Comparison of ENCODE assay signal across 1 cellular context in genomic region chr11:111540114-111540920, GRCh38.
TF ChIP-seq lines count a peak whose summit lies in the region.

Gene LAYN (plus strand): TSS chr11:111540720. CDS start chr11:111540844, 124 bp downstream.

TF ChIP-seq in endothelial cell of umbilical vein, 7 proteins besides CTCF, POLR2A, EP300 and RAD21 (continued from another document):
- TF ChIP-seq FOS (IDR thresholded peaks at IDR 0.05; ENCODE audit: borderline replicate concordance, insufficient read depth, low read length) (no peak), POLR2AphosphoS5 (IDR thresholded peaks at IDR 0.05; ENCODE audit: insufficient read depth, low read depth, low read length) (no peak), GATA2 (IDR thresholded peaks at IDR 0.05; ENCODE audit: insufficient read depth, insufficient read length, low read depth, low read length) (no peak)
- TF ChIP-seq, protein P1, sequence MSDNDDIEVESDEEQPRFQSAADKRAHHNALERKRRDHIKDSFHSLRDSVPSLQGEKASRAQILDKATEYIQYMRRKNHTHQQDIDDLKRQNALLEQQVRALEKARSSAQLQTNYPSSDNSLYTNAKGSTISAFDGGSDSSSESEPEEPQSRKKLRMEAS (IDR thresholded peaks at IDR 0.05; ENCODE audit: insufficient read depth, insufficient read length), result no peak
